Comparison of ENCODE assay signal across 7 cellular contexts in the genomic region with DNA sequence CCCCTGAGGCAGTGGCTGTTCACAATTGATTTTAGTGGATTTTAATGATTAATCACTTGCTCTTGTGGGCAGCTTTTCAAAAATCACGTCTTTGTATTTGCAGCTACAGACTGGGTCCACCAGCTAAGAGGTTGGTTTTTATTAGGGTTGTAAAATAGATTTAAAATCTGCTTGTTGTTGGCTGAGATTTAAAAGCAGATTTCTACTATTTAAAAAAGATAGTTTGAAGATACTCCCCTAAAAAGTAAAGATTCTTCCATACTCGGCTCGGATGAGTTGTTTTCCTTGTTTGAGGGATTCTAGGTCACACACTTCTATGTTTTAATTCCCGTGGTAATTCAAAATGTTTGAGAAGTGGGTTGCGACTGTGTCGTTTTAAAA. TPM values are rescaled to one million over a fixed set of nuclear protein-coding genes. Genes with fewer than 3 reads are reported as not detected.
DNase-seq lines count a peak whose midpoint lies in the region; ATAC-seq lines count a peak whose summit lies in the region.

No MANE protein-coding gene starts in this region.

- no peak for DNase-seq in activated T-helper 2 cell treated with anti-CD3 and anti-CD28 coated beads, Interferon-gamma antibody, Interleukin-2, Interleukin-4, amounts not matched to agents 10 μg/mL and 5 μg/mL and 100 μg/mL, durations not matched to agents 14 hours and 24 hours and 36 hours (ENCODE audit: low spot score)
- no peak for DNase-seq in stimulated activated naive CD8-positive, alpha-beta T cell treated with anti-CD3 and anti-CD28 coated beads, Interleukin-15, amount 100 ng/mL, for 72 hours
- DNase-seq in NCI-H1105 (lab: John Stamatoyannopoulos, UW) (no peak), NCI-H2081 treated with DMSO at 0.1 percent for 48 hours (lab: John Stamatoyannopoulos, UW) (no peak)

- intact Hi-C loops in activated T-helper 2 cell treated with anti-CD3 and anti-CD28 coated beads, Interferon-gamma antibody, Interleukin-2, Interleukin-4, amounts not matched to agents 10 μg/mL and 5 μg/mL and 100 μg/mL, durations not matched to agents 14 hours and 24 hours and 36 hours (cut with micrococcal nuclease), result loop anchor here (5.0 kb wide), 2 partner anchors 155 to 245 kb away; partner anchors contain the start of gene PARL

- peaks cover 24% of the 10 kb centered on the region for H3K4me1 Mint-ChIP-seq in activated T-helper 2 cell treated with anti-CD3 and anti-CD28 coated beads, Interferon-gamma antibody, Interleukin-2, Interleukin-4, amounts not matched to agents 10 μg/mL and 5 μg/mL and 100 μg/mL, durations not matched to agents 14 hours and 24 hours and 36 hours (ENCODE audit: low read depth)
- H3K4me1 Mint-ChIP-seq in stimulated activated naive CD8-positive, alpha-beta T cell treated with anti-CD3 and anti-CD28 coated beads, Interleukin-15, amount 100 ng/mL, for 72 hours, result peaks cover 44% of the 10 kb centered on the region

- H3K36me3 ChIP-seq in HUES48 (ENCODE audit: control insufficient read depth, insufficient read depth, low read length), result no peaks in the 10 kb centered on the region

- no peaks in the 10 kb centered on the region for H3K27me3 Mint-ChIP-seq in activated T-helper 2 cell treated with anti-CD3 and anti-CD28 coated beads, Interferon-gamma antibody, Interleukin-2, Interleukin-4, amounts not matched to agents 10 μg/mL and 5 μg/mL and 100 μg/mL, durations not matched to agents 14 hours and 24 hours and 36 hours (ENCODE audit: low read depth)
- H3K27me3 Mint-ChIP-seq in stimulated activated naive CD8-positive, alpha-beta T cell treated with anti-CD3 and anti-CD28 coated beads, Interleukin-15, amount 100 ng/mL, for 72 hours, result no peaks in the 10 kb centered on the region

- H3K4me1 ChIP-seq in HUES48 (ENCODE audit: control insufficient read depth, insufficient read depth, low read length), result peaks cover 10% of the 10 kb centered on the region; the same call in 1 of the 2 replicates

- peaks cover 2% of the 10 kb centered on the region for H3K36me3 Mint-ChIP-seq in activated T-helper 2 cell treated with anti-CD3 and anti-CD28 coated beads, Interferon-gamma antibody, Interleukin-2, Interleukin-4, amounts not matched to agents 10 μg/mL and 5 μg/mL and 100 μg/mL, durations not matched to agents 14 hours and 24 hours and 36 hours (ENCODE audit: low read depth)

- H3K9me3 ChIP-seq in HUES48 (ENCODE audit: control insufficient read depth, insufficient read depth, low read length) (no peaks in the 10 kb centered on the region), iPS-18c (ENCODE audit: control insufficient read depth, insufficient read depth, low read length) (no peaks in the 10 kb centered on the region)

- H3K4me3 ChIP-seq in HUES48 (ENCODE audit: low read depth, low read length) (peak overlapping the region; percentile 88), iPS-18c (ENCODE audit: insufficient read depth, low read depth, low read length) (peak overlapping the region; percentile 95; the same call in 1 of the 2 replicates)

- H3K27ac ChIP-seq in HUES48 (ENCODE audit: low read depth, low read length), result peak overlapping the region; percentile 73

- no peaks in the 10 kb centered on the region for H3K27me3 ChIP-seq in HUES48 (ENCODE audit: control insufficient read depth, insufficient read depth, low read length)

- H3K9me3 Mint-ChIP-seq in activated T-helper 2 cell treated with anti-CD3 and anti-CD28 coated beads, Interferon-gamma antibody, Interleukin-2, Interleukin-4, amounts not matched to agents 10 μg/mL and 5 μg/mL and 100 μg/mL, durations not matched to agents 14 hours and 24 hours and 36 hours, result no peaks in the 10 kb centered on the region
- no peaks in the 10 kb centered on the region for H3K9me3 Mint-ChIP-seq in stimulated activated naive CD8-positive, alpha-beta T cell treated with anti-CD3 and anti-CD28 coated beads, Interleukin-15, amount 100 ng/mL, for 72 hours

- no peak for ATAC-seq in stimulated activated naive CD8-positive, alpha-beta T cell treated with anti-CD3 and anti-CD28 coated beads, Interleukin-15, amount 100 ng/mL, for 72 hours
- ATAC-seq in HG02571 (IDR thresholded peaks at IDR 0.05; ENCODE audit: unreplicated experiment), result no peak

- H3K4me3 Mint-ChIP-seq in activated T-helper 2 cell treated with anti-CD3 and anti-CD28 coated beads, Interferon-gamma antibody, Interleukin-2, Interleukin-4, amounts not matched to agents 10 μg/mL and 5 μg/mL and 100 μg/mL, durations not matched to agents 14 hours and 24 hours and 36 hours (ENCODE audit: low read depth), result peak overlapping the region; percentile 87
- peak overlapping the region; percentile 91 to 97 for H3K4me3 Mint-ChIP-seq in stimulated activated naive CD8-positive, alpha-beta T cell treated with anti-CD3 and anti-CD28 coated beads, Interleukin-15, amount 100 ng/mL, for 72 hours

- peak overlapping the region; percentile 77 for H3K9ac ChIP-seq in HUES48 (ENCODE audit: low read depth, low read length)

- peak overlapping the region; percentile 89 for H3K27ac Mint-ChIP-seq in activated T-helper 2 cell treated with anti-CD3 and anti-CD28 coated beads, Interferon-gamma antibody, Interleukin-2, Interleukin-4, amounts not matched to agents 10 μg/mL and 5 μg/mL and 100 μg/mL, durations not matched to agents 14 hours and 24 hours and 36 hours
- peak overlapping the region; percentile 93 to 99 for H3K27ac Mint-ChIP-seq in stimulated activated naive CD8-positive, alpha-beta T cell treated with anti-CD3 and anti-CD28 coated beads, Interleukin-15, amount 100 ng/mL, for 72 hours

RNA-seq across cellular contexts. Expression of gene KLHL24, which starts 1.7 kb away (rescaled TPM):
- total RNA-seq in activated T-helper 2 cell treated with anti-CD3 and anti-CD28 coated beads, Interferon-gamma antibody, Interleukin-2, Interleukin-4, amounts not matched to agents 10 μg/mL and 5 μg/mL and 100 μg/mL, durations not matched to agents 14 hours and 24 hours and 36 hours, result 8.7 and 10.5 TPM in 2 replicates
